In the genomic region with DNA sequence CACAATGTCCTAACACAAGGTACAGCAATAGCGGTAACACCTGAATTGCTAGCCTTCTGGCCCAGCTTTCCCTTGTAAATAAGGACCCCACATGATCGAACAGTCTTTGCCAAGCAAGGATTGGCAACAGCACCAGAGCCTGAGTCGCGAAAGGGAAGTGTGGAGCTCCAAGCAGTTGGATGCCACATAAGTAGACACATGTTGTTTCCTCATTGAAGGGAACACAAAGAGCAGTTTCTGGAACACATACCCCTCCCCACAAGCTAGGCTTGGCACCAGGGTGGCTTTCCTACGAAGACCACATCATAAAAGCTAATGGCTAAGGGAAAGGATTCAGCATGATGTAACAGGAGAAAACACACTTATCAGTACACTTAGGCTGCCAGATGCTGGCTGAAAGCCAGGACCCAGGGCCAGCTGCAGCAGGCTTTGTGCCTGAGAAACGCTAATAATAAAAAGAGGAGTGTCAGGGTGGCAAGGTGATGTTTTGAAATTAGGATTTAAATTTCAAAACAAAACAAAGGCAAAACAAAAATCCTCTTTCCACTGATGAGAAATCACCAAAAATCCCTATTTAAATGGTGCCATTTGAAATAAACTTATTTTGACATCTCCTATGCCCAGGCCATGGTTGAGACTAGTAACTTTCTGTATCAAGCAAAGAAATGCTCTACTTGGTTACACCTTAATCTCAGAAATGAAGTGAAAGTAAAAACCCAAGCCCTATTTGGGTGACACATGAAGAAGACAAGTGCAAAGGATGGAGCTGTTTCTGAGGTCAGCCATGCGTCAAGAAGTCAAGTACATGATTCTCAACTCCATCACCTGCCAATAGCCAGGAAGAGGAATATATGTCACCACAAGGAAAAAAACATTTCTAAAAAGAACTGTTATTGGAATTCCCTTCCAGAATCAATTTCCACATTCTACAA, we compare ENCODE assay signal across 8 cellular contexts. TPM values are rescaled to one million over a fixed set of nuclear protein-coding genes. Genes with fewer than 3 reads are reported as not detected.
DNase-seq lines count a peak whose midpoint lies in the region; ATAC-seq and TF ChIP-seq lines count a peak whose summit lies in the region.

No MANE protein-coding gene starts in this region.

- H3K4me3 Mint-ChIP-seq in activated CD4-positive, alpha-beta T cell treated with anti-CD3 and anti-CD28 coated beads, Interleukin-2, amount 10 ng/mL, durations not matched to agents 7 days and 5 days: no peak overlapping the region
- H3K4me3 Mint-ChIP-seq in H9: no peak overlapping the region

- no peak for TF ChIP-seq CTCF in DND-41 (IDR thresholded peaks at IDR 0.05; ENCODE audit: borderline replicate concordance, extremely low read depth, low read length, poor library complexity, severe bottlenecking)
- no peak for TF ChIP-seq CTCF in HL-60 (IDR thresholded peaks at IDR 0.05; ENCODE audit: insufficient read depth, low read length)
- no peak for TF ChIP-seq CTCF in cardiac fibroblast (IDR thresholded peaks at IDR 0.05; ENCODE audit: low read depth, low read length)
- TF ChIP-seq CTCF in left lung (IDR thresholded peaks at IDR 0.05): no peak
- TF ChIP-seq CTCF in tibial artery (IDR thresholded peaks at IDR 0.05): no peak
- no peak for TF ChIP-seq CTCF in H9 (conservative IDR thresholded peaks at IDR 0.05)

- H4K20me1 ChIP-seq in DND-41 (ENCODE audit: insufficient read depth, low read length): no peaks in the 10 kb centered on the region
- no peaks in the 10 kb centered on the region for H4K20me1 ChIP-seq in H9 (ENCODE audit: control insufficient read depth, insufficient read depth, insufficient read length)

- no CpG with 5 or more reads among the region's 7 CpGs for WGBS in H9 (ENCODE audit: extremely low coverage, insufficient read length, low lambda C conversion rate)

- no peaks in the 10 kb centered on the region for H3K79me2 ChIP-seq in DND-41 (ENCODE audit: insufficient read depth, low read length)
- H3K79me2 ChIP-seq in H9 (ENCODE audit: insufficient read depth, low read length): no peaks in the 10 kb centered on the region

- H2AFZ ChIP-seq in DND-41 (ENCODE audit: low read depth, low read length) (no peak overlapping the region), H9 (ENCODE audit: low read length) (no peak overlapping the region)

- no peak overlapping the region for H4K5ac ChIP-seq in H9 (ENCODE audit: insufficient read length, low read depth, low read length)

- H2BK20ac ChIP-seq in H9 (ENCODE audit: low read depth, low read length, poor library complexity, severe bottlenecking): no peak overlapping the region

- no peaks in the 10 kb centered on the region for H3K27me3 Mint-ChIP-seq in activated CD4-positive, alpha-beta T cell treated with anti-CD3 and anti-CD28 coated beads, Interleukin-2, amount 10 ng/mL, durations not matched to agents 7 days and 5 days
- no peaks in the 10 kb centered on the region for H3K27me3 Mint-ChIP-seq in H9 (ENCODE audit: low read depth)

- H3K9ac ChIP-seq in DND-41 (ENCODE audit: low read depth, low read length): no peak overlapping the region; the same call in 1 of the 2 replicates
- no peak overlapping the region for H3K9ac ChIP-seq in H9 (ENCODE audit: extremely low read depth, insufficient read length, low read length)

- no peak overlapping the region for H2BK120ac ChIP-seq in H9 (ENCODE audit: low read depth, low read length, poor library complexity, severe bottlenecking)

- no peak overlapping the region for H3K14ac ChIP-seq in H9 (ENCODE audit: insufficient read depth, low read length)

- CTCF ChIA-PET in activated CD4-positive, alpha-beta T cell treated with anti-CD3 and anti-CD28 coated beads, Interleukin-2, amount 10 ng/mL, durations not matched to agents 7 days and 5 days (lab: Charles Lee): interaction anchor here (0.9 to 1.2 kb wide), 3 partner anchors 10 to 23 kb away, joined by 3 to 4 read pairs (median 3); no protein-coding TSS in a partner anchor

- POLR2A ChIA-PET in activated CD4-positive, alpha-beta T cell treated with anti-CD3 and anti-CD28 coated beads, Interleukin-2, amount 10 ng/mL, durations not matched to agents 7 days and 5 days (lab: Charles Lee): no interaction called here

- H3K36me3 ChIP-seq in DND-41 (ENCODE audit: insufficient read depth, low read length): peaks cover 54% of the 10 kb centered on the region
- H3K36me3 ChIP-seq in left lung: peaks cover 0 to 45% of the 10 kb centered on the region in 2 donors
- peaks cover 30 to 44% (median 31%) of the 10 kb centered on the region in 3 donors for H3K36me3 ChIP-seq in tibial artery

- intact Hi-C loops in left lung (cut with DNase I): no loop called here
- intact Hi-C loops in tibial artery (cut with DNase I; ENCODE audit: low total_unique reads): loop anchor here (5.0 kb wide), 1 partner anchor 103 kb away; a partner anchor contains a TSS

- no peaks in the 10 kb centered on the region for H3K27me3 ChIP-seq in DND-41 (ENCODE audit: insufficient read depth, low read length, poor library complexity)
- no peaks in the 10 kb centered on the region for H3K27me3 ChIP-seq in HL-60 (ENCODE audit: insufficient read depth, poor library complexity, severe bottlenecking)
- H3K27me3 ChIP-seq in left lung: no peaks in the 10 kb centered on the region
- H3K27me3 ChIP-seq in tibial artery: no peaks in the 10 kb centered on the region
- H3K27me3 ChIP-seq in H9 (ENCODE audit: insufficient read depth, low read length): no peaks in the 10 kb centered on the region

- no peak overlapping the region for H3K18ac ChIP-seq in H9 (ENCODE audit: insufficient read length, low read depth, low read length)

- H3K4me3 ChIP-seq in DND-41 (ENCODE audit: low read depth in 1 of 2, low read length in 2 of 2) (no peak overlapping the region), HL-60 (replicated peaks; ENCODE audit: insufficient read depth, low read length) (no peak overlapping the region), cardiac fibroblast (replicated peaks in 1 of 2; ENCODE audit: low read depth in 2 of 2, low read length in 2 of 2) (no peak overlapping the region), left lung (no peak overlapping the region), tibial artery (no peak overlapping the region)

- H3T11ph ChIP-seq in H9 (ENCODE audit: low read length): no peak overlapping the region

- H2BK5ac ChIP-seq in H9 (ENCODE audit: insufficient read length, low read length): no peak overlapping the region

- H3K4me1 ChIP-seq in DND-41 (ENCODE audit: insufficient read depth, low read length) (peaks cover 15% of the 10 kb centered on the region), left lung (peaks cover 17 to 34% of the 10 kb centered on the region in 2 donors), tibial artery (peaks cover 0 to 100% (median 60%) of the 10 kb centered on the region in 4 donors), H9 (ENCODE audit: insufficient read depth, low read length) (no peaks in the 10 kb centered on the region)

- H4K8ac ChIP-seq in H9 (replicated peaks; ENCODE audit: insufficient read length, low read depth, low read length): no peak overlapping the region

- DNase-seq in DND-41 (peak; percentile 59), HL-60 (ENCODE audit: low read depth in 1 of 2, low spot score in 1 of 2) (peak in 1 of 2 experiments; percentile 61), NCI-H774 (lab: John Stamatoyannopoulos, UW) (peak; percentile 65), cardiac fibroblast (ENCODE audit: low read depth in 2 of 2) (peak; percentile 75 to 92), left lung (peak in 1 of 2 donors; percentile 76), tibial artery (peak; percentile 95 to 96), H9 (no peak)
- DNase-seq in activated CD4-positive, alpha-beta T cell treated with anti-CD3 and anti-CD28 coated beads, Interleukin-2, amount 10 ng/mL, durations not matched to agents 7 days and 5 days: no peak

- no peak overlapping the region for H2AK5ac ChIP-seq in H9 (ENCODE audit: insufficient read length, low read length)

- H3K56ac ChIP-seq in H9 (ENCODE audit: insufficient read length, low read depth, low read length): no peak overlapping the region

- no peak overlapping the region for H4K91ac ChIP-seq in H9 (ENCODE audit: insufficient read length, low read depth, low read length)

- H3K9me3 ChIP-seq in DND-41 (ENCODE audit: insufficient read depth, low read length, severe bottlenecking) (no peaks in the 10 kb centered on the region), left lung (no peaks in the 10 kb centered on the region), tibial artery (no peaks in the 10 kb centered on the region), H9 (ENCODE audit: control insufficient read depth, low read depth, low read length) (no peaks in the 10 kb centered on the region)

- ATAC-seq in DND-41 (ENCODE audit: insufficient read depth, low read depth): peak; percentile 66
- ATAC-seq in left lung: peak; percentile 64

- H2BK15ac ChIP-seq in H9 (ENCODE audit: low read depth, low read length): no peak overlapping the region

- H3K27ac ChIP-seq in DND-41 (ENCODE audit: low read length) (peak overlapping the region; percentile 0; the same call in 1 of the 2 replicates), HL-60 (replicated peaks) (peak overlapping the region; percentile 31), left lung (peak overlapping the region; percentile 48 to 53), tibial artery (peak overlapping the region; percentile 77 to 83), H9 (ENCODE audit: insufficient read length, low read depth, low read length) (no peak overlapping the region)

- no peak overlapping the region for H3K23ac ChIP-seq in H9 (ENCODE audit: insufficient read length, low read depth, low read length)

- H3K4me2 ChIP-seq in DND-41 (ENCODE audit: insufficient read depth, low read length) (no peak overlapping the region), H9 (ENCODE audit: insufficient read depth, insufficient read length, low read length) (no peak overlapping the region)

- peaks cover 26% of the 10 kb centered on the region for H3K36me3 Mint-ChIP-seq in activated CD4-positive, alpha-beta T cell treated with anti-CD3 and anti-CD28 coated beads, Interleukin-2, amount 10 ng/mL, durations not matched to agents 7 days and 5 days (ENCODE audit: low read depth)
- H3K36me3 Mint-ChIP-seq in H9 (ENCODE audit: insufficient read depth in 1 of 3, low read depth in 3 of 3): peaks cover 2 to 37% (median 22%) of the 10 kb centered on the region in 3 experiments; a peak in 6 of 7 replicates

- H3K23me2 ChIP-seq in H9 (ENCODE audit: insufficient read length, low read depth, low read length, poor library complexity, severe bottlenecking): no peaks in the 10 kb centered on the region

- H3K79me1 ChIP-seq in H9 (ENCODE audit: insufficient read depth, low read depth, low read length, poor library complexity, severe bottlenecking): no peaks in the 10 kb centered on the region

- H3K9me3 Mint-ChIP-seq in activated CD4-positive, alpha-beta T cell treated with anti-CD3 and anti-CD28 coated beads, Interleukin-2, amount 10 ng/mL, durations not matched to agents 7 days and 5 days: no peaks in the 10 kb centered on the region
- H3K9me3 Mint-ChIP-seq in H9: no peaks in the 10 kb centered on the region

- no peak overlapping the region for H3K4ac ChIP-seq in H9 (ENCODE audit: low read depth, low read length)

- no peak overlapping the region for H2BK12ac ChIP-seq in H9 (ENCODE audit: insufficient read length, low read depth, low read length)

- peaks cover 24% of the 10 kb centered on the region for H3K4me1 Mint-ChIP-seq in activated CD4-positive, alpha-beta T cell treated with anti-CD3 and anti-CD28 coated beads, Interleukin-2, amount 10 ng/mL, durations not matched to agents 7 days and 5 days
- peaks cover 3 to 4% of the 10 kb centered on the region in 2 experiments for H3K4me1 Mint-ChIP-seq in H9

- H3K27ac Mint-ChIP-seq in activated CD4-positive, alpha-beta T cell treated with anti-CD3 and anti-CD28 coated beads, Interleukin-2, amount 10 ng/mL, durations not matched to agents 7 days and 5 days: no peak overlapping the region
- H3K27ac Mint-ChIP-seq in H9: peak overlapping the region in 1 of 3 experiments; percentile 62; a peak in 2 of 7 replicates

RNA-seq across cellular contexts. Expression of a gene that starts 11.9 kb away (rescaled TPM):
- total RNA-seq in left lung (1 to 10 TPM; 5.6 to 8.9 TPM), H9 (2021) (6.3 and 7.7 TPM in 2 replicates)
- 1 to 10 TPM; 6.4 to 6.8 TPM for total RNA-seq in activated CD4-positive, alpha-beta T cell treated with anti-CD3 and anti-CD28 coated beads, Interleukin-2, amount 10 ng/mL, durations not matched to agents 7 days and 5 days

RNA-seq across cellular contexts. Expression of a gene that starts 36.4 kb away (rescaled TPM):
- total RNA-seq in left lung (10 to 100 TPM; 10.4 to 13.1 TPM), H9 (2021) (18.5 and 21.1 TPM in 2 replicates)
- 10 to 100 TPM; 10.7 to 12.1 TPM for total RNA-seq in activated CD4-positive, alpha-beta T cell treated with anti-CD3 and anti-CD28 coated beads, Interleukin-2, amount 10 ng/mL, durations not matched to agents 7 days and 5 days

Comparison
In these comparisons a context has a peak if more than half of its experiments do, and no peak if none do; other contexts are left out.
1. DNase-seq: peak in DND-41 (single experiment), NCI-H774 (single experiment), cardiac fibroblast (2 of 2) and tibial artery (2 of 2); none in activated CD4-positive, alpha-beta T cell treated with anti-CD3 and anti-CD28 coated beads, Interleukin-2, amount 10 ng/mL, durations not matched to agents 7 days and 5 days (single experiment) and H9 (single experiment).